In the genomic region with DNA sequence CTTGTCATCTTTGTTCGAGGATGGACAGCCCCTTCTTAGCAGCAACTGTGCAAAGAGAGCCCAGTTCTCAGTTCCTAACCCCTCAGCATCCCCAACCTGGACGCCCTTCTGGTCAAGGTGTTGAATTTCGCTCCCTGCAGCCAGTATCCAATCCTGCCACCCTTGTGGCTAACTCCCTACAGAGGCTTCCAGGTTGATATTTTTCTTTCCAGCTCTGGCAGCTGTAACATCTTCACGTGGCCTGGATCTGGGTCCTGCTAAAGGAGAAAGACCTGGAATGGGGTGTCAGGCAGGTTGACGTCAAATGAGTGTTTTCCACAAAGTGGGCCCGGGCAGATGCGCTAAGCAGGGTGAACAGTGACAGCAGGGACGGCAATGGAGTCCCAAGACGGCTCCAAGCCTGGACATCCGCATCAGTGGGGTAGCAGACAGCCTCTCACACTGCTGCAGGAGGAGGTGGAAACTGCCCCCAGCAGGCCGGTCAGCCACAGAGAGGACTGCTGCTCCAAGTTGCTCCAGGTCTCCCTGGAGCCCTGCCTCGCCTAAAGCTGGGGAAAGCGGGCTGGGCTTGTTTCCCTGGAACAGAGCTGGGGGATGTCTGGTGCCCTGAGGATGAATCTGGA, we compare ENCODE assay signal across 8 cellular contexts. TPM values are rescaled to one million over a fixed set of nuclear protein-coding genes. Genes with fewer than 3 reads are reported as not detected.
DNase-seq lines count a peak whose midpoint lies in the region; ATAC-seq, FAIRE-seq and TF ChIP-seq lines count a peak whose summit lies in the region.

No MANE protein-coding gene starts in this region.

- peaks cover 34% of the 10 kb centered on the region for H3K79me2 ChIP-seq in GM12878 (ENCODE audit: control insufficient read depth, insufficient read depth, low read length)

- no peak for TF ChIP-seq RAD21 in GM12878 (IDR thresholded peaks at IDR 0.05; ENCODE audit: insufficient read depth, low read depth, low read length)

- H3K36me3 Mint-ChIP-seq in activated naive CD4-positive, alpha-beta T cell treated with anti-CD3 and anti-CD28 coated beads, Interleukin-2, amount 50 U/mL, for 24 hours, result peaks cover 16% of the 10 kb centered on the region
- H3K36me3 Mint-ChIP-seq in memory B cell, result peaks cover 7% of the 10 kb centered on the region

- peak overlapping the region; percentile 59 for H3K27ac ChIP-seq in GM12878 (ENCODE audit: control insufficient read depth, insufficient read depth)

- H3K27me3 ChIP-seq in GM12878 (replicated peaks in 1 of 2; ENCODE audit: control insufficient read depth in 2 of 2, insufficient read depth in 2 of 2, low read length in 1 of 2), result no peaks in the 10 kb centered on the region; a peak in 1 of 4 replicates

- WGBS in GM12878 (ENCODE audit: insufficient coverage, insufficient replicate concordance, low lambda C conversion rate, missing lambda C conversion rate), result 84% methylated on average over 13 of the region's 13 CpGs

- peaks cover 38% of the 10 kb centered on the region for H3K4me1 Mint-ChIP-seq in activated naive CD4-positive, alpha-beta T cell treated with anti-CD3 and anti-CD28 coated beads, Interleukin-2, amount 50 U/mL, for 24 hours
- peaks cover 32% of the 10 kb centered on the region for H3K4me1 Mint-ChIP-seq in memory B cell

- no peak for TF ChIP-seq CTCF in GM12878 (IDR thresholded peaks at IDR 0.05 in 2 of 3, conservative IDR thresholded peaks at IDR 0.05 in 1 of 3; ENCODE audit: control insufficient read depth in 2 of 3, extremely low read depth in 1 of 3, insufficient read depth in 1 of 3, low read depth in 3 of 3, low read length in 3 of 3)

- no peaks in the 10 kb centered on the region for H3K9me3 ChIP-seq in GM12878 (replicated peaks; ENCODE audit: control insufficient read depth, insufficient read depth, low read length)

- H3K27ac Mint-ChIP-seq in activated naive CD4-positive, alpha-beta T cell treated with anti-CD3 and anti-CD28 coated beads, Interleukin-2, amount 50 U/mL, for 24 hours, result peak overlapping the region; percentile 92
- H3K27ac Mint-ChIP-seq in memory B cell, result peak overlapping the region; percentile 88

- RAD21 ChIA-PET in GM12878 (lab: Charles Lee; ENCODE audit: unreplicated experiment), result no interaction called here

- peaks cover 3% of the 10 kb centered on the region; the same call in 1 of the 2 replicates for H4K20me1 ChIP-seq in GM12878 (ENCODE audit: control insufficient read depth, insufficient read depth)

- SMC1A ChIA-PET in GM12878 (lab: Charles Lee; ENCODE audit: uncharacterized antibody, unreplicated experiment), result interaction anchor here (0.6 kb wide), 1 partner anchor 11 kb away, joined by 3 read pairs; no protein-coding TSS in a partner anchor

- H3K4me2 ChIP-seq in GM12878 (ENCODE audit: control insufficient read depth, insufficient read depth), result peak overlapping the region; percentile 98

- H3K9me3 Mint-ChIP-seq in activated naive CD4-positive, alpha-beta T cell treated with anti-CD3 and anti-CD28 coated beads, Interleukin-2, amount 50 U/mL, for 24 hours, result no peaks in the 10 kb centered on the region
- H3K9me3 Mint-ChIP-seq in memory B cell, result no peaks in the 10 kb centered on the region

- POLR2A ChIA-PET in GM12878 (lab: Charles Lee), result no interaction called here

- peak overlapping the region; percentile 57 for H3K4me3 ChIP-seq in GM12878

- peaks cover 3 to 6% of the 10 kb centered on the region in 2 experiments; a peak in 3 of 4 replicates for H3K36me3 ChIP-seq in GM12878 (ENCODE audit: control insufficient read depth in 2 of 2, insufficient read depth in 2 of 2, low read length in 1 of 2)

- no peak for DNase-seq in activated naive CD4-positive, alpha-beta T cell (lab: John Stamatoyannopoulos, UW)
- DNase-seq in GM12878 (ENCODE audit: low read depth, low spot score), result no peak
- DNase-seq in memory B cell (ENCODE audit: low spot score in 2 of 2), result no peak
- no peak for DNase-seq in urothelium cell line (ENCODE audit: low spot score)
- no peak for DNase-seq in GM19239 (ENCODE audit: insufficient read length, low spot score)
- DNase-seq in dedifferentiated amniotic fluid mesenchymal stem cell (ENCODE audit: extremely low spot score), result no peak
- DNase-seq in NCI-H1048 (lab: John Stamatoyannopoulos, UW), result no peak

- no peak for TF ChIP-seq EP300 in GM12878 (IDR thresholded peaks at IDR 0.05; ENCODE audit: borderline replicate concordance in 1 of 2, control insufficient read depth in 1 of 2, low read depth in 2 of 2, low read length in 2 of 2)

- FAIRE-seq in GM12878 (lab: Jason Lieb, UNC), result no peak
- peak; percentile 90 for FAIRE-seq in urothelium cell line (lab: Jason Lieb, UNC)
- no peak for FAIRE-seq in GM19239 (lab: Jason Lieb, UNC)

- peaks cover 15% of the 10 kb centered on the region for H3K4me1 ChIP-seq in GM12878 (ENCODE audit: control insufficient read depth, insufficient read depth, low read length)

- ATAC-seq in GM12878, result no peak; the same call in 2 of the 3 replicates
- no peak for ATAC-seq in memory B cell (ENCODE audit: low read depth)

- TF ChIP-seq POLR2A in GM12878 (IDR thresholded peaks at IDR 0.05; ENCODE audit: low read depth, low read length), result no peak

- in situ Hi-C loops in GM12878 (cut with MboI), result no loop called here

- no TSS peak for BruUV-seq in GM12878 (replicated peaks; lab: Mats Ljungman, UMichigan)

- no peaks in the 10 kb centered on the region for H3K27me3 Mint-ChIP-seq in activated naive CD4-positive, alpha-beta T cell treated with anti-CD3 and anti-CD28 coated beads, Interleukin-2, amount 50 U/mL, for 24 hours
- peaks cover 9% of the 10 kb centered on the region for H3K27me3 Mint-ChIP-seq in memory B cell

- H2AFZ ChIP-seq in GM12878 (ENCODE audit: control insufficient read depth, low read depth, low read length), result peak overlapping the region; percentile 95

- intact Hi-C loops in GM12878 (cut with micrococcal nuclease; ENCODE audit: unreplicated experiment), result no loop called here

- H3K9ac ChIP-seq in GM12878 (ENCODE audit: control insufficient read depth, insufficient read depth, low read length), result peak overlapping the region; percentile 78

- CTCF ChIA-PET in GM12878 (lab: Yijun Ruan, JAX), result interaction anchor here (1.0 to 1.3 kb wide), 3 partner anchors 9 to 58 kb away, joined by 3 read pairs; no protein-coding TSS in a partner anchor

- H3K4me3 Mint-ChIP-seq in activated naive CD4-positive, alpha-beta T cell treated with anti-CD3 and anti-CD28 coated beads, Interleukin-2, amount 50 U/mL, for 24 hours, result peak overlapping the region; percentile 89
- H3K4me3 Mint-ChIP-seq in memory B cell, result peak overlapping the region; percentile 85

RNA-seq across cellular contexts. Expression of a gene that starts 1.0 kb away (rescaled TPM):
- 18.1 and 21.9 TPM in 2 replicates for total RNA-seq in GM12878 (2013; cell fraction: nucleolus; rRNA removed)
- 19.7 and 21.6 TPM in 2 replicates for total RNA-seq in GM12878 (2014; rRNA removed)
- total RNA-seq in GM12878 (2014; rRNA removed; fragmentation: Illumina TruSeq; extraction: Trizol), result 18.5 and 21.3 TPM in 2 replicates
- total RNA-seq in GM12878 (2021), result 36.1 and 37.8 TPM in 2 replicates
- polyA plus RNA-seq in GM12878 (2011; ENCODE audit: low read depth), result 17.4 TPM
- polyA plus RNA-seq in GM12878 (2011; rRNA removed), result 23.2 and 27.5 TPM in 2 replicates
- 20.2 and 23.4 TPM in 2 replicates for polyA plus RNA-seq in GM12878 (2011; cell fraction: cytosol; rRNA removed)
- polyA plus RNA-seq in GM12878 (2011; cell fraction: nucleus; rRNA removed), result 24.5 and 27.8 TPM in 2 replicates
- polyA plus RNA-seq in GM12878 (2012), result 21.8 and 26.7 TPM in 2 replicates
- polyA plus RNA-seq in GM12878 (2014; fragmentation: Illumina TruSeq; extraction: Trizol), result 23.3 and 24.7 TPM in 2 replicates
- polyA plus RNA-seq in GM12878 (2014; fragmentation: Nextera tagmentation; extraction: Ambion mirVana), result 10 to 100 TPM; 11.4 to 14.8 TPM
- polyA plus RNA-seq in GM12878 (2014; rRNA removed), result 32.9 and 33.1 TPM in 2 replicates
- 10 to 100 TPM in 1 of 2 experiments, 1 to 10 TPM in 1; 4.6 to 14.5 TPM for polyA plus RNA-seq in GM12878 (2016; fragmentation: Nextera tagmentation; extraction: Ambion mirVana)
- polyA minus RNA-seq in GM12878 (2011; rRNA and poly(A)+ RNA removed), result 19.0 and 21.1 TPM in 2 replicates
- 14.3 and 17.2 TPM in 2 replicates for polyA minus RNA-seq in GM12878 (2011; cell fraction: cytosol; rRNA and poly(A)+ RNA removed)
- 5.7 and 10.3 TPM in 2 replicates for polyA minus RNA-seq in GM12878 (2011; cell fraction: nucleus; rRNA and poly(A)+ RNA removed)

RNA-seq across cellular contexts. Expression of a gene that starts 18.7 kb away (rescaled TPM):
- total RNA-seq in GM12878 (2013; cell fraction: nucleolus; rRNA removed), result 27.4 and 27.6 TPM in 2 replicates
- total RNA-seq in GM12878 (2014; rRNA removed) (0.11 TPM in 1 of 2 replicates, not detected in the other), GM12878 (2014; rRNA removed; fragmentation: Illumina TruSeq; extraction: Trizol) (not detected in 2 replicates), GM12878 (2021) (not detected in 2 replicates)
- polyA plus RNA-seq in GM12878 (2011; ENCODE audit: low read depth), result 0.29 TPM
- polyA plus RNA-seq in GM12878 (2011; rRNA removed) (0.26 and 0.31 TPM in 2 replicates), GM12878 (2014; fragmentation: Illumina TruSeq; extraction: Trizol) (not detected in 2 replicates), GM12878 (2014; fragmentation: Nextera tagmentation; extraction: Ambion mirVana) (not detected), GM12878 (2014; rRNA removed) (0.08 TPM in 1 of 2 replicates, not detected in the other), GM12878 (2016; fragmentation: Nextera tagmentation; extraction: Ambion mirVana) (not detected)
- 0.99 and 1.1 TPM in 2 replicates for polyA plus RNA-seq in GM12878 (2011; cell fraction: cytosol; rRNA removed)
- 4.9 and 10.3 TPM in 2 replicates for polyA plus RNA-seq in GM12878 (2011; cell fraction: nucleus; rRNA removed)
- 1.2 and 4.0 TPM in 2 replicates for polyA plus RNA-seq in GM12878 (2012)
- 0.66 and 1.3 TPM in 2 replicates for polyA minus RNA-seq in GM12878 (2011; rRNA and poly(A)+ RNA removed)
- polyA minus RNA-seq in GM12878 (2011; cell fraction: cytosol; rRNA and poly(A)+ RNA removed), result not detected in 2 replicates
- polyA minus RNA-seq in GM12878 (2011; cell fraction: nucleus; rRNA and poly(A)+ RNA removed), result 1.7 and 2.4 TPM in 2 replicates

RNA-seq across cellular contexts. Expression of a gene that starts 37.3 kb away (rescaled TPM):
- not detected in 2 replicates for total RNA-seq in GM12878 (2013; cell fraction: nucleolus; rRNA removed)
- total RNA-seq in GM12878 (2014; rRNA removed) (not detected in 2 replicates), GM12878 (2014; rRNA removed; fragmentation: Illumina TruSeq; extraction: Trizol) (not detected in 2 replicates), GM12878 (2021) (not detected in 2 replicates)
- polyA plus RNA-seq in GM12878 (2011; ENCODE audit: low read depth), result not detected
- polyA plus RNA-seq in GM12878 (2011; rRNA removed) (not detected in 2 replicates), GM12878 (2014; fragmentation: Illumina TruSeq; extraction: Trizol) (not detected in 2 replicates), GM12878 (2014; fragmentation: Nextera tagmentation; extraction: Ambion mirVana) (not detected), GM12878 (2014; rRNA removed) (not detected in 2 replicates), GM12878 (2016; fragmentation: Nextera tagmentation; extraction: Ambion mirVana) (under 1 TPM in 1 of 2 experiments, not detected in 1; 0.11 TPM)
- not detected in 2 replicates for polyA plus RNA-seq in GM12878 (2011; cell fraction: cytosol; rRNA removed)
- not detected in 2 replicates for polyA plus RNA-seq in GM12878 (2011; cell fraction: nucleus; rRNA removed)
- polyA plus RNA-seq in GM12878 (2012), result not detected in 2 replicates
- not detected in 2 replicates for polyA minus RNA-seq in GM12878 (2011; rRNA and poly(A)+ RNA removed)
- not detected in 2 replicates for polyA minus RNA-seq in GM12878 (2011; cell fraction: cytosol; rRNA and poly(A)+ RNA removed)
- polyA minus RNA-seq in GM12878 (2011; cell fraction: nucleus; rRNA and poly(A)+ RNA removed), result not detected in 2 replicates

RNA-seq across cellular contexts. Expression of a gene that starts 55.7 kb away (rescaled TPM):
- total RNA-seq in GM12878 (2013; cell fraction: nucleolus; rRNA removed), result 164 and 192 TPM in 2 replicates
- total RNA-seq in GM12878 (2014; rRNA removed) (32.1 and 40.5 TPM in 2 replicates), GM12878 (2014; rRNA removed; fragmentation: Illumina TruSeq; extraction: Trizol) (15.6 and 16.9 TPM in 2 replicates), GM12878 (2021) (67.4 and 79.9 TPM in 2 replicates)
- 31.0 TPM for polyA plus RNA-seq in GM12878 (2011; ENCODE audit: low read depth)
- polyA plus RNA-seq in GM12878 (2011; rRNA removed) (19.2 and 26.1 TPM in 2 replicates), GM12878 (2014; fragmentation: Illumina TruSeq; extraction: Trizol) (6.8 and 15.9 TPM in 2 replicates), GM12878 (2014; fragmentation: Nextera tagmentation; extraction: Ambion mirVana) (1 to 10 TPM in 1 of 2 experiments, under 1 TPM in 1; 0.45 to 1.5 TPM), GM12878 (2014; rRNA removed) (56.4 and 58.9 TPM in 2 replicates), GM12878 (2016; fragmentation: Nextera tagmentation; extraction: Ambion mirVana) (10 to 100 TPM; 35.6 to 36.6 TPM)
- 37.0 and 50.6 TPM in 2 replicates for polyA plus RNA-seq in GM12878 (2011; cell fraction: cytosol; rRNA removed)
- 540 and 583 TPM in 2 replicates for polyA plus RNA-seq in GM12878 (2011; cell fraction: nucleus; rRNA removed)
- 72.1 and 81.0 TPM in 2 replicates for polyA plus RNA-seq in GM12878 (2012)
- polyA minus RNA-seq in GM12878 (2011; rRNA and poly(A)+ RNA removed), result 26.0 and 32.3 TPM in 2 replicates
- polyA minus RNA-seq in GM12878 (2011; cell fraction: cytosol; rRNA and poly(A)+ RNA removed), result 13.7 and 14.7 TPM in 2 replicates
- polyA minus RNA-seq in GM12878 (2011; cell fraction: nucleus; rRNA and poly(A)+ RNA removed), result 64.4 and 75.1 TPM in 2 replicates
